ENCODE assay signal across 11 cellular contexts in the genomic region with DNA sequence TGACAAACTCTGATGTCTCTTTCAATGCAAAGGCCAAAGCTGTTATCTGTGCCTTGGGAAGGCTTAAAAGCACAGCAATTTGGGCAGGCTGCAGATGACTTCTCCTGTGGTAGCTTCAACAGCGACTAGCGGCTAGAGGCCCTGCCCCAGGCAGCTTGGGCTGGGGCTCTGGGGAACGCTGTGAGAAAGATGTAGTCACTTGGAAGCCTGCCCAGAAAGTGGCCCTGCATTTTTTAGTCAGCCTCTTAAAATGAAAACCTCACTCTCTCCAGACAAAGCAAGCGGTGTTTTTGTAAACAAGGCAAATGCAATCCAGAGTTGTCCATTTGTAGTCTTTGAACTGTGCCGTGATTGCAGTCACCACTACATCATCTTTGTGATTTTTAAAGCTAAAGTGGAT. TPM values are rescaled to one million over a fixed set of nuclear protein-coding genes. Genes with fewer than 3 reads are reported as not detected.
DNase-seq lines count a peak whose midpoint lies in the region; ATAC-seq and TF ChIP-seq lines count a peak whose summit lies in the region.
"Had no signal": no experiment of that assay in that cellular context is flagged by ENCODE, and none has a peak within 500 bp of the region (broad histone marks: within the 10 kb centered on the region; RNA-seq: fewer than 3 reads in every experiment).

No MANE protein-coding gene starts in this region.

- H3K9me3 ChIP-seq in left ventricle myocardium inferior (replicated peaks) (no peaks in the 10 kb centered on the region), vagina (no peaks in the 10 kb centered on the region), aorta (ENCODE audit: control insufficient read depth, low read length) (no peaks in the 10 kb centered on the region)

- TF ChIP-seq CTCF in left ventricle myocardium inferior (IDR thresholded peaks at IDR 0.05; ENCODE audit: borderline replicate concordance), result no peak
- TF ChIP-seq CTCF in fibroblast of villous mesenchyme (IDR thresholded peaks at IDR 0.05; ENCODE audit: insufficient read depth, low read depth, low read length), result no peak
- TF ChIP-seq CTCF in vagina (IDR thresholded peaks at IDR 0.05), result no peak

- ATAC-seq in left cardiac atrium, result no peak
- ATAC-seq in HG03095 (IDR thresholded peaks at IDR 0.05; ENCODE audit: unreplicated experiment), result no peak
- no peak for ATAC-seq in HG02642 (IDR thresholded peaks at IDR 0.05; ENCODE audit: poor library complexity, unreplicated experiment)
- ATAC-seq in aorta (ENCODE audit: low FRiP score), result no peak
- ATAC-seq: CD8-positive, alpha-beta T cell had no signal

- H3K4me3 ChIP-seq in left ventricle myocardium inferior, result no peak overlapping the region
- H3K4me3 ChIP-seq in fibroblast of villous mesenchyme (ENCODE audit: low read depth, low read length), result no peak overlapping the region
- no peak overlapping the region for H3K4me3 ChIP-seq in vagina
- H3K4me3 ChIP-seq in aorta (ENCODE audit: low read length in 2 of 2), result no peak overlapping the region
- H3K4me3 ChIP-seq: lung had no signal

- H3K36me3 ChIP-seq in left ventricle myocardium inferior, result no peaks in the 10 kb centered on the region
- no peaks in the 10 kb centered on the region for H3K36me3 ChIP-seq in vagina
- H3K36me3 ChIP-seq in aorta (ENCODE audit: control insufficient read depth in 1 of 2, insufficient read depth in 2 of 2, low read length in 1 of 2), result no peaks in the 10 kb centered on the region

- H3K27me3 ChIP-seq in left ventricle myocardium inferior (ENCODE audit: low read depth), result no peaks in the 10 kb centered on the region
- no peaks in the 10 kb centered on the region for H3K27me3 ChIP-seq in vagina
- H3K27me3 ChIP-seq in aorta (ENCODE audit: control insufficient read depth in 1 of 2, insufficient read depth in 2 of 2, low read length in 1 of 2), result no peaks in the 10 kb centered on the region

- DNase-seq in left cardiac atrium (peak; percentile 21), left ventricle myocardium inferior (no peak), RKO (ENCODE audit: low spot score) (peak; percentile 2), fibroblast of villous mesenchyme (ENCODE audit: low read depth) (peak; percentile 74), vagina (ENCODE audit: extremely low spot score in 2 of 2) (no peak), aorta (no peak)
- DNase-seq: activated CD4-positive, alpha-beta T cell treated with anti-CD3 and anti-CD28 coated beads for 1 hour; CD8-positive, alpha-beta T cell had no signal

- intact Hi-C loops in left cardiac atrium (cut with DNase I) (no loop called here), left ventricle myocardium inferior (cut with micrococcal nuclease) (no loop called here), vagina (cut with DNase I) (no loop called here), aorta (cut with DNase I) (no loop called here)

- no peaks in the 10 kb centered on the region for H3K4me1 ChIP-seq in left ventricle myocardium inferior
- no peaks in the 10 kb centered on the region for H3K4me1 ChIP-seq in vagina
- no peaks in the 10 kb centered on the region for H3K4me1 ChIP-seq in aorta (ENCODE audit: control insufficient read depth in 1 of 2, insufficient read depth in 2 of 2, low read length in 2 of 2)

- H3K27ac ChIP-seq in left ventricle myocardium inferior (replicated peaks) (no peak overlapping the region), vagina (no peak overlapping the region), aorta (ENCODE audit: low read depth in 1 of 2, low read length in 2 of 2) (no peak overlapping the region)

- TF ChIP-seq POLR2A in vagina (IDR thresholded peaks at IDR 0.05), result no peak

- WGBS in aorta, 2 donors, result 42 to 51% methylated on average over 5 of the region's 5 CpGs

RNA-seq across cellular contexts. Expression of a gene that starts 27.5 kb away (rescaled TPM):
- 1 to 10 TPM in 1 of 2 donors, under 1 TPM in 1; 0.68 to 2.8 TPM for total RNA-seq in left cardiac atrium
- 0.36 TPM for total RNA-seq in left ventricle myocardium inferior
- 0.64 and 0.86 TPM in 2 replicates for total RNA-seq in fibroblast of villous mesenchyme
- not detected for total RNA-seq in vagina
- 1 to 10 TPM in 1 of 2 donors, under 1 TPM in 1; 0.96 to 1.3 TPM for total RNA-seq in aorta
- under 1 TPM in 1 of 2 donors, not detected in 1; 0.03 TPM for polyA plus RNA-seq in aorta
- total RNA-seq: CD8-positive, alpha-beta T cell had no signal

Comparison
In these comparisons a context has a peak if more than half of its experiments do, and no peak if none do; other contexts are left out.
1. DNase-seq: peak in left cardiac atrium (single experiment), RKO (single experiment) and fibroblast of villous mesenchyme (single experiment); none in left ventricle myocardium inferior (single experiment), vagina (0 of 2) and aorta (0 of 2).